ENCODE assay signal across 12 cellular contexts in the genomic region with DNA sequence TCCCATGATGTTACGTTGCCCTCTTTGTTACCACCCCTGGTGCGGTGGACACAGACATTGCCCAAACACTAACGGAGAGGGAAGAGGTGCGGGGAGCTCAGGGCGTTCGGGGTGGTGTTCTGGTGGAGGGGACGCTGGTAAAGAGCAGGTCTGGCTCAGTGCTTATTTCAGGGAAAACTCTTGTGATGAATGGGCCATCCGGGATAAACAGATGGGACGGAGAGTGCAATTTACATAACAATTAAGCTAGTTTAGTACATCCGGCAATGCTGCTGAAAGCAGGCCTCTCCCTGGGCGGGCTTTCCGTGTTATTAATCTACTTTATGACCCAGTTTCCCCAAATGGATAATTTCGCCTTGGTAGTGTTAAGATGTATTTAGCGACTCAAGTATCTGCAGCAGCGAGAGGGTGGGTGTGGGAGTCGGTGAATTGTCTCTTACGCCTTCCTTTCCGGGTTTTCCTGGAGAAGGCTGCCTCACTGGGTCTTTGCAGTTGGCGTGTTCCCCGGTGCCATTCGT. TPM values are rescaled to one million over a fixed set of nuclear protein-coding genes. Genes with fewer than 3 reads are reported as not detected.
DNase-seq lines count a peak whose midpoint lies in the region; ATAC-seq and TF ChIP-seq lines count a peak whose summit lies in the region.
"Had no signal": no experiment of that assay in that cellular context is flagged by ENCODE, and none has a peak within 500 bp of the region (broad histone marks: within the 10 kb centered on the region; RNA-seq: fewer than 3 reads in every experiment).

No MANE protein-coding gene starts in this region.

- intact Hi-C loops in activated naive CD4-positive, alpha-beta T cell treated with anti-CD3 and anti-CD28 coated beads for 36 hours (cut with micrococcal nuclease): no loop called here

- H3K27ac ChIP-seq in endodermal cell (ENCODE audit: low read depth, low read length): peak overlapping the region; percentile 97
- H3K27ac ChIP-seq in upper lobe of left lung: peak overlapping the region; percentile 31 to 77 (median 53)
- H3K27ac ChIP-seq: thoracic aorta had no signal

- TF ChIP-seq EP300 in upper lobe of left lung (IDR thresholded peaks at IDR 0.05): no peak

- H3K27me3 ChIP-seq in endodermal cell (ENCODE audit: control insufficient read depth, insufficient read depth, low read length, poor library complexity, severe bottlenecking) (no peaks in the 10 kb centered on the region), upper lobe of left lung (no peaks in the 10 kb centered on the region)

- CTCF ChIA-PET in activated naive CD4-positive, alpha-beta T cell treated with anti-CD3 and anti-CD28 coated beads for 36 hours (lab: Charles Lee): no interaction called here
- CTCF ChIA-PET in activated naive CD4-positive, alpha-beta T cell treated with anti-CD3 and anti-CD28 coated beads, Interleukin-2, amount 10 ng/mL, durations not matched to agents 7 days and 5 days (lab: Charles Lee): no interaction called here

- no peak for TF ChIP-seq POLR2A in upper lobe of left lung (IDR thresholded peaks at IDR 0.05)

- no peaks in the 10 kb centered on the region for H3K27me3 Mint-ChIP-seq in activated naive CD4-positive, alpha-beta T cell treated with anti-CD3 and anti-CD28 coated beads for 36 hours (ENCODE audit: low read depth)
- H3K27me3 Mint-ChIP-seq in activated naive CD4-positive, alpha-beta T cell treated with anti-CD3 and anti-CD28 coated beads, Interleukin-2, amount 10 ng/mL, durations not matched to agents 7 days and 5 days: no peaks in the 10 kb centered on the region
- H3K27me3 Mint-ChIP-seq in endodermal cell (ENCODE audit: insufficient read depth) (peaks cover 43% of the 10 kb centered on the region), nephron progenitor cell (ENCODE audit: low read depth, poor library complexity) (no peaks in the 10 kb centered on the region)

- WGBS in endodermal cell (ENCODE audit: insufficient coverage in 1 of 2, insufficient read length in 1 of 2), 2 experiments: 18 to 31% methylated on average over 14 to 21 of the region's 21 CpGs
- WGBS in upper lobe of left lung, 2 donors: 59 to 70% methylated on average over 21 of the region's 21 CpGs

- no peak for DNase-seq in activated naive CD4-positive, alpha-beta T cell treated with anti-CD3 and anti-CD28 coated beads for 36 hours
- no peak for DNase-seq in activated naive CD4-positive, alpha-beta T cell treated with anti-CD3 and anti-CD28 coated beads, Interleukin-2, amount 10 ng/mL, durations not matched to agents 7 days and 5 days
- DNase-seq in endodermal cell (peak; percentile 80), nephron progenitor cell (no peak), upper lobe of left lung (no peak), ureter (ENCODE audit: low spot score) (no peak)
- DNase-seq in stimulated activated CD4-positive, alpha-beta T cell treated with anti-CD3 and anti-CD28 coated beads, Interleukin-1b, Interleukin-23, amount 100 ng/mL, for 48 hours: no peak
- DNase-seq: activated CD8-positive, alpha-beta memory T cell treated with anti-CD3 and anti-CD28 coated beads, Interleukin-2, amount 50 U/mL, for 48 hours; NCI-H1436 treated with DMSO at 0.1 percent for 48 hours; stimulated activated CD4-positive, alpha-beta T cell treated with anti-CD3 and anti-CD28 coated beads, Interleukin-4, amount 100 ng/mL, for 4 hours had no signal

- TF ChIP-seq CTCF in endodermal cell (conservative IDR thresholded peaks at IDR 0.05) (no peak), nephron progenitor cell (IDR thresholded peaks at IDR 0.05) (no peak), upper lobe of left lung (IDR thresholded peaks at IDR 0.05) (no peak)

- H3K27ac Mint-ChIP-seq in activated naive CD4-positive, alpha-beta T cell treated with anti-CD3 and anti-CD28 coated beads for 36 hours: peak overlapping the region; percentile 8
- H3K27ac Mint-ChIP-seq in activated naive CD4-positive, alpha-beta T cell treated with anti-CD3 and anti-CD28 coated beads, Interleukin-2, amount 10 ng/mL, durations not matched to agents 7 days and 5 days: no peak overlapping the region
- H3K27ac Mint-ChIP-seq in endodermal cell (peak overlapping the region; percentile 62), nephron progenitor cell (peak overlapping the region; percentile 86)

- peaks cover 11% of the 10 kb centered on the region for H3K36me3 Mint-ChIP-seq in activated naive CD4-positive, alpha-beta T cell treated with anti-CD3 and anti-CD28 coated beads for 36 hours (ENCODE audit: low read depth)
- peaks cover 9% of the 10 kb centered on the region for H3K36me3 Mint-ChIP-seq in activated naive CD4-positive, alpha-beta T cell treated with anti-CD3 and anti-CD28 coated beads, Interleukin-2, amount 10 ng/mL, durations not matched to agents 7 days and 5 days
- peaks cover 20% of the 10 kb centered on the region for H3K36me3 Mint-ChIP-seq in endodermal cell (ENCODE audit: low read depth)
- peaks cover 20% of the 10 kb centered on the region for H3K36me3 Mint-ChIP-seq in nephron progenitor cell (ENCODE audit: low read depth)

- no peaks in the 10 kb centered on the region for H3K9me3 Mint-ChIP-seq in activated naive CD4-positive, alpha-beta T cell treated with anti-CD3 and anti-CD28 coated beads for 36 hours
- no peaks in the 10 kb centered on the region for H3K9me3 Mint-ChIP-seq in activated naive CD4-positive, alpha-beta T cell treated with anti-CD3 and anti-CD28 coated beads, Interleukin-2, amount 10 ng/mL, durations not matched to agents 7 days and 5 days
- H3K9me3 Mint-ChIP-seq in endodermal cell (no peaks in the 10 kb centered on the region), nephron progenitor cell (peaks cover 12% of the 10 kb centered on the region)

- peaks cover 37% of the 10 kb centered on the region for H3K4me1 Mint-ChIP-seq in activated naive CD4-positive, alpha-beta T cell treated with anti-CD3 and anti-CD28 coated beads for 36 hours (ENCODE audit: low read depth)
- peaks cover 14% of the 10 kb centered on the region for H3K4me1 Mint-ChIP-seq in activated naive CD4-positive, alpha-beta T cell treated with anti-CD3 and anti-CD28 coated beads, Interleukin-2, amount 10 ng/mL, durations not matched to agents 7 days and 5 days
- H3K4me1 Mint-ChIP-seq in endodermal cell (peaks cover 51% of the 10 kb centered on the region), nephron progenitor cell (peaks cover 78% of the 10 kb centered on the region)

- no peak for ATAC-seq in upper lobe of left lung (ENCODE audit: low FRiP score in 2 of 2)
- no peak for ATAC-seq in GM18861 (IDR thresholded peaks at IDR 0.05; ENCODE audit: unreplicated experiment)

- no peak overlapping the region for H3K4me3 Mint-ChIP-seq in activated naive CD4-positive, alpha-beta T cell treated with anti-CD3 and anti-CD28 coated beads for 36 hours
- no peak overlapping the region for H3K4me3 Mint-ChIP-seq in activated naive CD4-positive, alpha-beta T cell treated with anti-CD3 and anti-CD28 coated beads, Interleukin-2, amount 10 ng/mL, durations not matched to agents 7 days and 5 days
- H3K4me3 Mint-ChIP-seq in endodermal cell (peak overlapping the region; percentile 41), nephron progenitor cell (peak overlapping the region; percentile 77)

- H3K4me3 ChIP-seq in endodermal cell (ENCODE audit: low read length): peak overlapping the region; percentile 52
- H3K4me3 ChIP-seq in upper lobe of left lung: peak overlapping the region in 1 of 4 donors; percentile 15
- H3K4me3 ChIP-seq: thoracic aorta had no signal

- H3K36me3 ChIP-seq in endodermal cell (ENCODE audit: control insufficient read depth, insufficient read depth, low read length) (peaks cover 3% of the 10 kb centered on the region), upper lobe of left lung (no peaks in the 10 kb centered on the region)
- H3K36me3 ChIP-seq: thoracic aorta had no signal

- H3K4me1 ChIP-seq in endodermal cell (ENCODE audit: control insufficient read depth, insufficient read depth, low read length) (peaks cover 27% of the 10 kb centered on the region), upper lobe of left lung (peaks cover 40 to 69% (median 51%) of the 10 kb centered on the region in 4 donors)

- H3K9me3 ChIP-seq in endodermal cell (ENCODE audit: control insufficient read depth, low read length) (no peaks in the 10 kb centered on the region), upper lobe of left lung (no peaks in the 10 kb centered on the region)
- H3K9me3 ChIP-seq: thoracic aorta had no signal

- H3K9ac ChIP-seq in endodermal cell (ENCODE audit: extremely low read depth, low read length, poor library complexity, severe bottlenecking): no peak overlapping the region

RNA-seq across cellular contexts. Expression of gene FOXK1, which starts 25.1 kb away (rescaled TPM):
- 10 to 100 TPM; 35.0 to 35.4 TPM for total RNA-seq in activated naive CD4-positive, alpha-beta T cell treated with anti-CD3 and anti-CD28 coated beads for 36 hours
- 10 to 100 TPM; 36.9 to 43.4 TPM for total RNA-seq in endodermal cell
- 14.9 TPM for polyA plus RNA-seq in endodermal cell (2013, experiment 1 of 2)
- polyA plus RNA-seq in endodermal cell (2013, experiment 2 of 2): 13.9 TPM
- 10 to 100 TPM; 25.1 to 40.7 (median 34.1) TPM for total RNA-seq in upper lobe of left lung
- 40.4 TPM for total RNA-seq in ureter

Comparison
In these comparisons a context has a peak if more than half of its experiments do, and no peak if none do; other contexts are left out.
1. H3K4me3 Mint-ChIP-seq: peak in endodermal cell (single experiment) and nephron progenitor cell (single experiment); none in activated naive CD4-positive, alpha-beta T cell treated with anti-CD3 and anti-CD28 coated beads for 36 hours (single experiment) and activated naive CD4-positive, alpha-beta T cell treated with anti-CD3 and anti-CD28 coated beads, Interleukin-2, amount 10 ng/mL, durations not matched to agents 7 days and 5 days (single experiment).